ENCODE assay signal across 17 cellular contexts in genomic region chr9:35237303-35237702, GRCh38.
DNase-seq lines count a peak whose midpoint lies in the region; ATAC-seq, FAIRE-seq and TF ChIP-seq lines count a peak whose summit lies in the region.
"Had no signal": no experiment of that assay in that cellular context is flagged by ENCODE, and none has a peak within 500 bp of the region (broad histone marks: within the 10 kb centered on the region; RNA-seq: fewer than 3 reads in every experiment).

No MANE protein-coding gene starts in this region.

- H3K4me1 ChIP-seq in HUES48 (ENCODE audit: control insufficient read depth, insufficient read depth, low read length) (no peaks in the 10 kb centered on the region), small intestine (ENCODE audit: control insufficient read depth in 2 of 2, insufficient read depth in 1 of 2, low read depth in 1 of 2, low read length in 1 of 2) (peaks cover 0 to 4% of the 10 kb centered on the region in 2 donors)
- H3K4me1 ChIP-seq: esophagus squamous epithelium had no signal

- in situ Hi-C loops in GM13977 (cut with MboI; ENCODE audit: low pct_unique_long_range_greater_than_20kb, low sequenced_read_pairs, unreplicated experiment) = no loop called here

- peak; percentile 93 for FAIRE-seq in islet of Langerhans (lab: Jason Lieb, UNC)
- FAIRE-seq in small intestine (lab: Jason Lieb, UNC) = no peak
- FAIRE-seq: RCC 7860 had no signal

- no peaks in the 10 kb centered on the region for H3K27me3 ChIP-seq in HUES48 (ENCODE audit: control insufficient read depth, insufficient read depth, low read length)
- H3K27me3 ChIP-seq in small intestine (ENCODE audit: control insufficient read depth in 2 of 2, insufficient read depth in 2 of 2, low read length in 2 of 2) = no peaks in the 10 kb centered on the region
- H3K27me3 ChIP-seq: BLaER1, brain microvascular endothelial cell, dorsolateral prefrontal cortex, esophagus squamous epithelium had no signal

- peaks cover 4% of the 10 kb centered on the region; the same call in 1 of the 2 replicates for H3K36me3 ChIP-seq in HUES48 (ENCODE audit: control insufficient read depth, insufficient read depth, low read length)
- no peaks in the 10 kb centered on the region for H3K36me3 ChIP-seq in small intestine (ENCODE audit: control insufficient read depth in 2 of 2, insufficient read depth in 2 of 2, low read length in 2 of 2)
- H3K36me3 ChIP-seq: BLaER1, brain microvascular endothelial cell had no signal

- no peak for TF ChIP-seq CTCF in GM13977 (IDR thresholded peaks at IDR 0.05; ENCODE audit: extremely low read depth, insufficient read depth, missing control alignments)

- no peak overlapping the region for H3K9ac ChIP-seq in HUES48 (ENCODE audit: low read depth, low read length)
- H3K9ac ChIP-seq: BLaER1 had no signal

- H3K27ac ChIP-seq in HUES48 (ENCODE audit: low read depth, low read length) (peak overlapping the region; percentile 52), small intestine (ENCODE audit: low read depth in 1 of 2, low read length in 1 of 2) (peak overlapping the region in 1 of 2 donors; percentile 44)
- H3K27ac ChIP-seq: BLaER1, brain microvascular endothelial cell, dorsolateral prefrontal cortex, esophagus squamous epithelium had no signal

- DNase-seq in NCI-H345 (lab: John Stamatoyannopoulos, UW) = peak; percentile 53
- peak; percentile 70 for DNase-seq in small intestine
- DNase-seq in activated effector memory CD4-positive, alpha-beta T cell treated with anti-CD3 and anti-CD28 coated beads, Interleukin-2, amount 50 U/mL, for 16 hours = no peak
- DNase-seq in GM13977 (ENCODE audit: low spot score) = no peak
- DNase-seq: activated CD4-positive, alpha-beta memory T cell treated with anti-CD3 and anti-CD28 coated beads, Interleukin-2, amount 10 ng/mL, durations not matched to agents 7 days and 5 days; activated naive CD8-positive, alpha-beta T cell treated with anti-CD3 and anti-CD28 coated beads for 36 hours; activated T-cell treated with anti-CD3 and anti-CD28 coated beads, Interleukin-2, amount 50 U/mL, for 48 hours; brain microvascular endothelial cell; dorsolateral prefrontal cortex; esophagus squamous epithelium; immature natural killer cell; NCI-H524 treated with DMSO at 0.1 percent for 48 hours had no signal

- H3K9me3 ChIP-seq in HUES48 (ENCODE audit: control insufficient read depth, insufficient read depth, low read length) (peaks cover 6% of the 10 kb centered on the region), small intestine (ENCODE audit: control insufficient read depth, low read depth) (no peaks in the 10 kb centered on the region)

- 5 to 35% (median 8%) methylated on average over 1 of the region's 1 CpG for WGBS in small intestine, 3 donors

- H3K4me3 ChIP-seq in HUES48 (ENCODE audit: low read depth, low read length) (no peak overlapping the region), small intestine (ENCODE audit: low read depth in 1 of 2, low read length in 2 of 2) (no peak overlapping the region)
- H3K4me3 ChIP-seq: BLaER1, dorsolateral prefrontal cortex, esophagus squamous epithelium had no signal

- no peak for ATAC-seq in HG03139 (IDR thresholded peaks at IDR 0.05; ENCODE audit: unreplicated experiment)

Comparison
In these comparisons a context has a peak if more than half of its experiments do, and no peak if none do; other contexts are left out.
1. DNase-seq: peak in NCI-H345 (single experiment) and small intestine (single experiment); none in activated effector memory CD4-positive, alpha-beta T cell treated with anti-CD3 and anti-CD28 coated beads, Interleukin-2, amount 50 U/mL, for 16 hours (single experiment) and GM13977 (single experiment).